Comparison of ENCODE assay signal across 8 cellular contexts in genomic region chr10:101695404-101695732, GRCh38. TPM values are rescaled to one million over a fixed set of nuclear protein-coding genes. Genes with fewer than 3 reads are reported as not detected.
DNase-seq lines count a peak whose midpoint lies in the region; ATAC-seq, FAIRE-seq and TF ChIP-seq lines count a peak whose summit lies in the region.

No MANE protein-coding gene starts in this region.

- peaks cover 10% of the 10 kb centered on the region for H3K9me1 ChIP-seq in IMR-90 (ENCODE audit: insufficient read depth, low read length)

- H3K4me3 Mint-ChIP-seq in CD14-positive monocyte: peak overlapping the region; percentile 73 to 75

- CTCF ChIA-PET in IMR-90 (lab: Yijun Ruan, JAX): no interaction called here

- DNase-seq in CD14-positive monocyte (ENCODE audit: low spot score) (no peak), IMR-90 (no peak), cardiac fibroblast (ENCODE audit: low read depth in 2 of 2) (no peak), dedifferentiated amniotic fluid mesenchymal stem cell (ENCODE audit: extremely low spot score) (no peak), GM12891 (ENCODE audit: insufficient read length, low spot score) (no peak)

- H3K36me3 ChIP-seq in IMR-90 (ENCODE audit: control insufficient read depth, insufficient read depth, low read length) (peaks cover 3% of the 10 kb centered on the region), mucosa of stomach (ENCODE audit: control insufficient read depth, insufficient read depth, low read length) (no peaks in the 10 kb centered on the region)

- H3K27me3 ChIP-seq in IMR-90 (ENCODE audit: control insufficient read depth, insufficient read depth, low read length) (no peaks in the 10 kb centered on the region), mucosa of stomach (ENCODE audit: control insufficient read depth, insufficient read depth, low read length) (no peaks in the 10 kb centered on the region)

- H3K4me1 ChIP-seq in IMR-90 (ENCODE audit: control insufficient read depth, insufficient read depth, low read length) (peaks cover 7% of the 10 kb centered on the region), mucosa of stomach (ENCODE audit: control insufficient read depth, insufficient read depth, low read length) (peaks cover 15% of the 10 kb centered on the region)

- H3K18ac ChIP-seq in IMR-90 (ENCODE audit: low read depth, low read length): no peak overlapping the region

- peak overlapping the region; percentile 81 for H4K5ac ChIP-seq in IMR-90 (ENCODE audit: low read depth, low read length)

- H3K27me3 Mint-ChIP-seq in CD14-positive monocyte (ENCODE audit: low read depth in 3 of 3): no peaks in the 10 kb centered on the region

- H3K27ac ChIP-seq in IMR-90 (ENCODE audit: insufficient read depth, low read length): no peak overlapping the region; the same call in 1 of the 2 replicates

- H3K9ac ChIP-seq in IMR-90 (ENCODE audit: low read depth, low read length): no peak overlapping the region
- H3K9ac ChIP-seq in mucosa of stomach (ENCODE audit: low read length): peak overlapping the region; percentile 100

- H2BK20ac ChIP-seq in IMR-90 (ENCODE audit: low read depth, low read length): no peak overlapping the region

- H3K4me3 ChIP-seq in IMR-90 (ENCODE audit: insufficient read depth, low read depth, low read length) (peak overlapping the region; percentile 75), cardiac fibroblast (replicated peaks in 1 of 2; ENCODE audit: low read depth in 2 of 2, low read length in 2 of 2) (peak overlapping the region; percentile 71 to 91), mucosa of stomach (ENCODE audit: low read length) (no peak overlapping the region)

- H3K23ac ChIP-seq in IMR-90 (ENCODE audit: low read depth, low read length): peak overlapping the region; percentile 73; the same call in 1 of the 2 replicates

- intact Hi-C loops in CD14-positive monocyte (cut with micrococcal nuclease) (no loop called here), IMR-90 (cut with micrococcal nuclease) (no loop called here)

- peak overlapping the region; percentile 92 for H2AK9ac ChIP-seq in IMR-90 (replicated peaks; ENCODE audit: low read depth, low read length, poor library complexity)

- H2AK5ac ChIP-seq in IMR-90 (ENCODE audit: low read depth, low read length): peak overlapping the region; percentile 62

- peaks cover 19 to 41% of the 10 kb centered on the region in 2 experiments for H3K79me1 ChIP-seq in IMR-90 (ENCODE audit: low read depth in 1 of 2, low read length in 2 of 2)

- FAIRE-seq in GM12891 (lab: Jason Lieb, UNC): no peak

- no peak for ATAC-seq in IMR-90 (ENCODE audit: low read depth)
- no peak for ATAC-seq in GM18505 (IDR thresholded peaks at IDR 0.05; ENCODE audit: unreplicated experiment)
- ATAC-seq in HG02840 (IDR thresholded peaks at IDR 0.05; ENCODE audit: low FRiP score, unreplicated experiment): no peak

- peaks cover 32% of the 10 kb centered on the region for H3K4me1 Mint-ChIP-seq in CD14-positive monocyte

- H3K9me3 ChIP-seq in IMR-90 (ENCODE audit: control insufficient read depth, insufficient read depth, low read length) (no peaks in the 10 kb centered on the region), mucosa of stomach (ENCODE audit: control insufficient read depth, low read length) (no peaks in the 10 kb centered on the region)

- TF ChIP-seq CTCF in CD14-positive monocyte (IDR thresholded peaks at IDR 0.05) (no peak), IMR-90 (conservative IDR thresholded peaks at IDR 0.05; ENCODE audit: low read depth, low read length) (no peak), cardiac fibroblast (IDR thresholded peaks at IDR 0.05; ENCODE audit: low read depth, low read length) (no peak)

- TF ChIP-seq POLR2A in IMR-90 (IDR thresholded peaks at IDR 0.05; ENCODE audit: low read depth, low read length) (no peak), GM12891 (IDR thresholded peaks at IDR 0.05; ENCODE audit: low read depth, low read length) (no peak), GM18505 (IDR thresholded peaks at IDR 0.05; ENCODE audit: borderline replicate concordance, extremely low read depth, insufficient read depth, insufficient read length) (no peak)

- TF ChIP-seq RAD21 in IMR-90 (IDR thresholded peaks at IDR 0.05; ENCODE audit: low read length): no peak

- peaks cover 0 to 2% (median 0%) of the 10 kb centered on the region in 7 donors for H3K9me3 Mint-ChIP-seq in CD14-positive monocyte

- peak overlapping the region; percentile 46 for H3K4ac ChIP-seq in IMR-90 (ENCODE audit: low read depth, low read length)

- peak overlapping the region; percentile 48 for H3K4me2 ChIP-seq in IMR-90 (ENCODE audit: low read depth, low read length)

- H2BK120ac ChIP-seq in IMR-90 (ENCODE audit: low read depth, low read length): no peak overlapping the region

- in situ Hi-C loops in IMR-90 (cut with MboI; ENCODE audit: low sequenced_read_pairs): no loop called here

- no peak overlapping the region for H2BK15ac ChIP-seq in IMR-90 (ENCODE audit: low read depth, low read length)

- peaks cover 0 to 14% of the 10 kb centered on the region in 2 donors for H3K36me3 Mint-ChIP-seq in CD14-positive monocyte

- BruUV-seq in IMR-90 (replicated peaks; lab: Mats Ljungman, UMichigan): no TSS peak

- 72% methylated on average over 2 of the region's 8 CpGs; no CpG with 5 or more reads in 1 of the 2 experiments for WGBS in IMR-90 (ENCODE audit: extremely low coverage in 2 of 2, insufficient read length in 1 of 2), 2 experiments

- dilution Hi-C loops in IMR-90 (cut with HindIII; ENCODE audit: low sequenced_read_pairs, unreplicated experiment): no loop called here

- peak overlapping the region in 3 of 7 donors; percentile 18 to 69 (median 43) for H3K27ac Mint-ChIP-seq in CD14-positive monocyte

- peak overlapping the region; percentile 8 for H4K91ac ChIP-seq in IMR-90 (ENCODE audit: insufficient read depth, low read depth, low read length)

- H2AFZ ChIP-seq in IMR-90 (replicated peaks; ENCODE audit: low read length, poor library complexity): peak overlapping the region; percentile 94

- H4K8ac ChIP-seq in IMR-90 (ENCODE audit: low read depth in 2 of 2, low read length in 2 of 2): peak overlapping the region; percentile 28 to 37; a peak in 3 of 4 replicates

- POLR2A ChIA-PET in IMR-90 (lab: Charles Lee; ENCODE audit: unreplicated experiment): no interaction called here

- H3K14ac ChIP-seq in IMR-90 (replicated peaks; ENCODE audit: low read depth, low read length): peak overlapping the region; percentile 56

- H3K56ac ChIP-seq in IMR-90 (ENCODE audit: extremely low read depth, insufficient read depth, low read length): no peak overlapping the region

- no peaks in the 10 kb centered on the region for H4K20me1 ChIP-seq in IMR-90 (ENCODE audit: insufficient read depth, low read length)

- no peak overlapping the region for H2BK5ac ChIP-seq in IMR-90 (ENCODE audit: low read depth, low read length, poor library complexity, severe bottlenecking)

TF ChIP-seq in IMR-90, 13 proteins besides CTCF, POLR2A, EP300 and RAD21 (continues in another document):
- TF ChIP-seq MAZ (IDR thresholded peaks at IDR 0.05; ENCODE audit: borderline replicate concordance, low read depth, low read length) (no peak), SMC3 (IDR thresholded peaks at IDR 0.05; ENCODE audit: low read depth, low read length) (no peak), MXI1 (IDR thresholded peaks at IDR 0.05; ENCODE audit: borderline replicate concordance, low read depth, low read length) (no peak), CHD1 (IDR thresholded peaks at IDR 0.05; ENCODE audit: low read depth, low read length) (no peak), RFX5 (IDR thresholded peaks at IDR 0.05; ENCODE audit: low read depth, low read length) (no peak), CEBPB (IDR thresholded peaks at IDR 0.05; ENCODE audit: low read depth, low read length) (no peak), ELK1 (IDR thresholded peaks at IDR 0.05; ENCODE audit: borderline replicate concordance, low read depth, low read length) (no peak)

TF ChIP-seq in GM12891, 5 proteins besides CTCF, POLR2A, EP300 and RAD21:
- TF ChIP-seq PAX5 (IDR thresholded peaks at IDR 0.05; ENCODE audit: insufficient read depth, low read length, severe bottlenecking) (no peak), POLR2AphosphoS5 (IDR thresholded peaks at IDR 0.05; ENCODE audit: low read depth, low read length) (no peak), SPI1 (IDR thresholded peaks at IDR 0.05; ENCODE audit: low read depth, low read length) (no peak), TAF1 (IDR thresholded peaks at IDR 0.05; ENCODE audit: low read depth, low read length) (no peak), POU2F2 (IDR thresholded peaks at IDR 0.05; ENCODE audit: low read depth, low read length) (no peak)

RNA-seq across cellular contexts. Expression of gene FBXW4, which starts 0.4 kb away (rescaled TPM):
- 1 to 10 TPM; 1.1 to 1.8 TPM for polyA plus RNA-seq in CD14-positive monocyte
- total RNA-seq in IMR-90 (2012; rRNA removed): 26.7 and 31.7 TPM in 2 replicates
- 16.3 and 19.3 TPM in 2 replicates for polyA plus RNA-seq in IMR-90 (2012; rRNA removed)
- 14.4 and 17.9 TPM in 2 replicates for polyA plus RNA-seq in IMR-90 (2012; cell fraction: cytosol; rRNA removed)
- 30.8 and 34.5 TPM in 2 replicates for polyA plus RNA-seq in IMR-90 (2012; cell fraction: nucleus; rRNA removed; ENCODE audit: low replicate concordance)
- 27.4 TPM for polyA plus RNA-seq in GM12891 (2012; ENCODE audit: low read depth, missing spikeins)
